In genomic region chr1:16397095-16397494, GRCh38 we compare ENCODE assay signal across 1 cellular context.
TF ChIP-seq lines count a peak whose summit lies in the region.

No MANE protein-coding gene starts in this region.

TF ChIP-seq in WTC11, 78 proteins besides CTCF, POLR2A, EP300 and RAD21 (continued from another document):
- TF ChIP-seq ATF6 (CRISPR knock-in tag; IDR thresholded peaks at IDR 0.05) (no peak), ZNF281 (CRISPR knock-in tag; IDR thresholded peaks at IDR 0.05) (no peak), MXD4 (CRISPR knock-in tag; IDR thresholded peaks at IDR 0.05; ENCODE audit: borderline replicate concordance) (no peak), MYBL2 (CRISPR knock-in tag; IDR thresholded peaks at IDR 0.05) (no peak), SMAD3 (CRISPR knock-in tag; IDR thresholded peaks at IDR 0.05; ENCODE audit: borderline replicate concordance) (no peak), E2F4 (CRISPR knock-in tag; IDR thresholded peaks at IDR 0.05; ENCODE audit: borderline replicate concordance, low read depth) (no peak), AR (CRISPR knock-in tag; IDR thresholded peaks at IDR 0.05) (no peak), STAT6 (CRISPR knock-in tag; conservative IDR thresholded peaks at IDR 0.05; ENCODE audit: low read depth) (no peak), ZNF263 (CRISPR knock-in tag; IDR thresholded peaks at IDR 0.05; ENCODE audit: low read depth) (no peak), JAZF1 (CRISPR knock-in tag; IDR thresholded peaks at IDR 0.05) (no peak), NFYB (CRISPR knock-in tag; conservative IDR thresholded peaks at IDR 0.05; ENCODE audit: low read depth) (no peak), E2F1 (CRISPR knock-in tag; IDR thresholded peaks at IDR 0.05) (no peak), GABPB1 (CRISPR knock-in tag; IDR thresholded peaks at IDR 0.05) (no peak)
